In the genomic region with DNA sequence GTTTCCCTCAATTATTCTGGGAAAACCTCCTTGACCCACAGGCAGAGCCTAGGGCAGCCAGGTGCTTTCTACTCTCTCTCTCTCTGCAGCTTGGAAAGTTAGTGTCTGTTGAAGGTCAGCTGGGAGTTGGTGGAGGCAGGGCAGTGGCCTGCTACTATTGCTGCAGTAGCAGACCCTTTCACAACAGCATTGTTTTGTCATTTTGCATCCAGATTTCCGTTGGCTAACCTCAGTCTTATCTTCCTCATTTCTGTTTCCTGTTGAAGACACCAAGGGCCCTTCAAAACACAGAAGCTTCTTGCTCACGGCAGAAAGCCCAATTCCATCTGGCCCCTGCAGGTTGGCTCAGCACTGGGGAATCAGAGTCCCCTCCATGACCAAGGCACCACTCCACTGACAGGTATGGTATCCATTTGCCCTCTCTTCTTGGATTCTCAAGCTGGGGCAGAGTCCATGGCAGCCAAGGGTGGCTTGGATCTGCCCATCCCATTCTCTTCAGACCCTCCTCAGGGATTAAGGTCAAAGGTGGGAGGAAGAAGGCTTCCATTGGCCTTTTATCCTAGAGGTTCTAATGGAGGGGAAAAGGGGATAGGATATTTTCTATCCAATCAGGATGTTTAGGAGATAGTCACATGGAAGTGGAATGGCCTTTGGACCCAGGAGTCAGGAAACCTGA, we compare ENCODE assay signal across 1 cellular context.
TF ChIP-seq lines count a peak whose summit lies in the region.

No MANE protein-coding gene starts in this region.

TF ChIP-seq in K562, 482 proteins besides CTCF, POLR2A, EP300 and RAD21 (continued from another document and continues in another):
- TF ChIP-seq CTBP1 (IDR thresholded peaks at IDR 0.05; ENCODE audit: borderline replicate concordance) (peak; percentile 69), XRCC4 (IDR thresholded peaks at IDR 0.05; ENCODE audit: extremely low read depth, insufficient read depth, insufficient read length) (no peak), HEY1 (CRISPR knock-in tag; IDR thresholded peaks at IDR 0.05; ENCODE audit: borderline replicate concordance) (no peak), TEAD2 (tag; IDR thresholded peaks at IDR 0.05) (no peak), POLR2AphosphoS5 (IDR thresholded peaks at IDR 0.05; ENCODE audit: control insufficient read depth, insufficient read depth, low read depth, low read length) (peak; percentile 92), RBM14 (IDR thresholded peaks at IDR 0.05; ENCODE audit: borderline replicate concordance, insufficient read depth, low read depth, low read length) (no peak), STAT5A (IDR thresholded peaks at IDR 0.05; ENCODE audit: borderline replicate concordance, low read length) (peak; percentile 62; the same call in 1 of the 2 replicates), CAMTA2 (CRISPR knock-in tag; conservative IDR thresholded peaks at IDR 0.05) (no peak), GTF2E2 (tag; IDR thresholded peaks at IDR 0.05) (no peak; the same call in 1 of the 2 replicates), XRCC3 (IDR thresholded peaks at IDR 0.05) (no peak), NCOA2 (IDR thresholded peaks at IDR 0.05; ENCODE audit: partially characterized antibody in 2 of 2) (no peak), FOXJ3 (CRISPR knock-in tag; IDR thresholded peaks at IDR 0.05) (no peak), ZNF24 (IDR thresholded peaks at IDR 0.05) (no peak), ZNF347 (CRISPR knock-in tag; IDR thresholded peaks at IDR 0.05; ENCODE audit: low read depth) (no peak), THRAP3 (IDR thresholded peaks at IDR 0.05; ENCODE audit: borderline replicate concordance) (no peak), PRPF4 (IDR thresholded peaks at IDR 0.05; ENCODE audit: insufficient read depth, low read depth, low read length, poor library complexity, severe bottlenecking) (no peak), NCOA4 (IDR thresholded peaks at IDR 0.05; ENCODE audit: partially characterized antibody) (no peak), HNRNPL (IDR thresholded peaks at IDR 0.05; ENCODE audit: low read depth, low read length) (no peak), KAT2B (IDR thresholded peaks at IDR 0.05; ENCODE audit: low read depth, low read length) (no peak), EHMT2 (IDR thresholded peaks at IDR 0.05) (no peak; the same call in 1 of the 2 replicates), NRF1 (conservative IDR thresholded peaks at IDR 0.05 in 1 of 2, IDR thresholded peaks at IDR 0.05 in 1 of 2) (no peak), BACH1 (tag; IDR thresholded peaks at IDR 0.05) (no peak; the same call in 1 of the 2 replicates), HDAC8 (tag; IDR thresholded peaks at IDR 0.05) (no peak; the same call in 1 of the 2 replicates), PHTF2 (CRISPR knock-in tag; IDR thresholded peaks at IDR 0.05) (no peak), HDAC6 (IDR thresholded peaks at IDR 0.05; ENCODE audit: low read depth, low read length) (no peak), BMI1 (IDR thresholded peaks at IDR 0.05; ENCODE audit: low read length) (no peak), ZNF408 (CRISPR knock-in tag; IDR thresholded peaks at IDR 0.05; ENCODE audit: low read depth) (no peak), ZNF830 (CRISPR knock-in tag; IDR thresholded peaks at IDR 0.05) (no peak), HCFC1 (IDR thresholded peaks at IDR 0.05; ENCODE audit: low read depth, low read length) (no peak), ZKSCAN3 (CRISPR knock-in tag; IDR thresholded peaks at IDR 0.05) (no peak), NFIX (CRISPR knock-in tag; IDR thresholded peaks at IDR 0.05; ENCODE audit: low read depth) (no peak), ZNF780A (CRISPR knock-in tag; IDR thresholded peaks at IDR 0.05) (no peak), DNMT1 (IDR thresholded peaks at IDR 0.05) (no peak), TCF7 (IDR thresholded peaks at IDR 0.05; ENCODE audit: borderline replicate concordance) (no peak), HDAC2 (IDR thresholded peaks at IDR 0.05) (peak; percentile 68; the same call in 1 of the 2 replicates), MAFK (IDR thresholded peaks at IDR 0.05; ENCODE audit: low read length) (no peak), ZBED1 (IDR thresholded peaks at IDR 0.05) (0 out of 2 replicates have a peak, but pooled peaks have one; percentile 66), SETDB1 (IDR thresholded peaks at IDR 0.05; ENCODE audit: low read length) (no peak), YBX1 (IDR thresholded peaks at IDR 0.05) (no peak), ZSCAN32 (CRISPR knock-in tag; IDR thresholded peaks at IDR 0.05) (no peak), NFYB (IDR thresholded peaks at IDR 0.05; ENCODE audit: extremely low read depth, insufficient read length) (peak; percentile 46), MYC (IDR thresholded peaks at IDR 0.05; ENCODE audit: low read depth, low read length) (peak; percentile 44; the same call in 1 of the 2 replicates), MYC (CRISPR knock-in tag; IDR thresholded peaks at IDR 0.05; ENCODE audit: borderline replicate concordance, low read depth) (no peak), MAZ (CRISPR knock-in tag; conservative IDR thresholded peaks at IDR 0.05 in 1 of 2, IDR thresholded peaks at IDR 0.05 in 1 of 2) (no peak), ZNF121 (CRISPR knock-in tag; conservative IDR thresholded peaks at IDR 0.05) (no peak), JUNB (CRISPR knock-in tag; conservative IDR thresholded peaks at IDR 0.05) (no peak), HDAC1 (IDR thresholded peaks at IDR 0.05) (peak in 1 of 2 experiments; percentile 69; a peak in 2 of 4 replicates), PTRF (tag; IDR thresholded peaks at IDR 0.05) (no peak), CCAR2 (IDR thresholded peaks at IDR 0.05; ENCODE audit: low read depth, low read length) (no peak)
- TF ChIP-seq, protein P1, sequence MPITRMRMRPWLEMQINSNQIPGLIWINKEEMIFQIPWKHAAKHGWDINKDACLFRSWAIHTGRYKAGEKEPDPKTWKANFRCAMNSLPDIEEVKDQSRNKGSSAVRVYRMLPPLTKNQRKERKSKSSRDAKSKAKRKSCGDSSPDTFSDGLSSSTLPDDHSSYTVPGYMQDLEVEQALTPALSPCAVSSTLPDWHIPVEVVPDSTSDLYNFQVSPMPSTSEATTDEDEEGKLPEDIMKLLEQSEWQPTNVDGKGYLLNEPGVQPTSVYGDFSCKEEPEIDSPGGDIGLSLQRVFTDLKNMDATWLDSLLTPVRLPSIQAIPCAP (CRISPR knock-in tag; IDR thresholded peaks at IDR 0.05; ENCODE audit: borderline replicate concordance): no peak
- TF ChIP-seq, protein P2, sequence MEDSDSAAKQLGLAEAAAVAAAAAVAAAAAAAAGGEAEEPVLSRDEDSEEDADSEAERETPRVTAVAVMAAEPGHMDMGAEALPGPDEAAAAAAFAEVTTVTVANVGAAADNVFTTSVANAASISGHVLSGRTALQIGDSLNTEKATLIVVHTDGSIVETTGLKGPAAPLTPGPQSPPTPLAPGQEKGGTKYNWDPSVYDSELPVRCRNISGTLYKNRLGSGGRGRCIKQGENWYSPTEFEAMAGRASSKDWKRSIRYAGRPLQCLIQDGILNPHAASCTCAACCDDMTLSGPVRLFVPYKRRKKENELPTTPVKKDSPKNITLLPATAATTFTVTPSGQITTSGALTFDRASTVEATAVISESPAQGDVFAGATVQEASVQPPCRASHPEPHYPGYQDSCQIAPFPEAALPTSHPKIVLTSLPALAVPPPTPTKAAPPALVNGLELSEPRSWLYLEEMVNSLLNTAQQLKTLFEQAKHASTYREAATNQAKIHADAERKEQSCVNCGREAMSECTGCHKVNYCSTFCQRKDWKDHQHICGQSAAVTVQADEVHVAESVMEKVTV (CRISPR knock-in tag; IDR thresholded peaks at IDR 0.05): no peak
- TF ChIP-seq, protein P3, sequence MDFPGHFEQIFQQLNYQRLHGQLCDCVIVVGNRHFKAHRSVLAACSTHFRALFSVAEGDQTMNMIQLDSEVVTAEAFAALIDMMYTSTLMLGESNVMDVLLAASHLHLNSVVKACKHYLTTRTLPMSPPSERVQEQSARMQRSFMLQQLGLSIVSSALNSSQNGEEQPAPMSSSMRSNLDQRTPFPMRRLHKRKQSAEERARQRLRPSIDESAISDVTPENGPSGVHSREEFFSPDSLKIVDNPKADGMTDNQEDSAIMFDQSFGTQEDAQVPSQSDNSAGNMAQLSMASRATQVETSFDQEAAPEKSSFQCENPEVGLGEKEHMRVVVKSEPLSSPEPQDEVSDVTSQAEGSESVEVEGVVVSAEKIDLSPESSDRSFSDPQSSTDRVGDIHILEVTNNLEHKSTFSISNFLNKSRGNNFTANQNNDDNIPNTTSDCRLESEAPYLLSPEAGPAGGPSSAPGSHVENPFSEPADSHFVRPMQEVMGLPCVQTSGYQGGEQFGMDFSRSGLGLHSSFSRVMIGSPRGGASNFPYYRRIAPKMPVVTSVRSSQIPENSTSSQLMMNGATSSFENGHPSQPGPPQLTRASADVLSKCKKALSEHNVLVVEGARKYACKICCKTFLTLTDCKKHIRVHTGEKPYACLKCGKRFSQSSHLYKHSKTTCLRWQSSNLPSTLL (IDR thresholded peaks at IDR 0.05): no peak
- TF ChIP-seq, protein P4, sequence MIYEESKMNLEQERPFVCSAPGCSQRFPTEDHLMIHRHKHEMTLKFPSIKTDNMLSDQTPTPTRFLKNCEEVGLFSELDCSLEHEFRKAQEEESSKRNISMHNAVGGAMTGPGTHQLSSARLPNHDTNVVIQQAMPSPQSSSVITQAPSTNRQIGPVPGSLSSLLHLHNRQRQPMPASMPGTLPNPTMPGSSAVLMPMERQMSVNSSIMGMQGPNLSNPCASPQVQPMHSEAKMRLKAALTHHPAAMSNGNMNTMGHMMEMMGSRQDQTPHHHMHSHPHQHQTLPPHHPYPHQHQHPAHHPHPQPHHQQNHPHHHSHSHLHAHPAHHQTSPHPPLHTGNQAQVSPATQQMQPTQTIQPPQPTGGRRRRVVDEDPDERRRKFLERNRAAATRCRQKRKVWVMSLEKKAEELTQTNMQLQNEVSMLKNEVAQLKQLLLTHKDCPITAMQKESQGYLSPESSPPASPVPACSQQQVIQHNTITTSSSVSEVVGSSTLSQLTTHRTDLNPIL (CRISPR knock-in tag; IDR thresholded peaks at IDR 0.05): no peak
- TF ChIP-seq, protein P5, sequence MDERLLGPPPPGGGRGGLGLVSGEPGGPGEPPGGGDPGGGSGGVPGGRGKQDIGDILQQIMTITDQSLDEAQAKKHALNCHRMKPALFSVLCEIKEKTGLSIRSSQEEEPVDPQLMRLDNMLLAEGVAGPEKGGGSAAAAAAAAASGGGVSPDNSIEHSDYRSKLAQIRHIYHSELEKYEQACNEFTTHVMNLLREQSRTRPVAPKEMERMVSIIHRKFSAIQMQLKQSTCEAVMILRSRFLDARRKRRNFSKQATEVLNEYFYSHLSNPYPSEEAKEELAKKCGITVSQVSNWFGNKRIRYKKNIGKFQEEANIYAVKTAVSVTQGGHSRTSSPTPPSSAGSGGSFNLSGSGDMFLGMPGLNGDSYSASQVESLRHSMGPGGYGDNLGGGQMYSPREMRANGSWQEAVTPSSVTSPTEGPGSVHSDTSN (CRISPR knock-in tag; IDR thresholded peaks at IDR 0.05; ENCODE audit: low read depth): no peak
- TF ChIP-seq, protein P5 (tag; conservative IDR thresholded peaks at IDR 0.05; ENCODE audit: low read depth): no peak
- TF ChIP-seq, protein P6, sequence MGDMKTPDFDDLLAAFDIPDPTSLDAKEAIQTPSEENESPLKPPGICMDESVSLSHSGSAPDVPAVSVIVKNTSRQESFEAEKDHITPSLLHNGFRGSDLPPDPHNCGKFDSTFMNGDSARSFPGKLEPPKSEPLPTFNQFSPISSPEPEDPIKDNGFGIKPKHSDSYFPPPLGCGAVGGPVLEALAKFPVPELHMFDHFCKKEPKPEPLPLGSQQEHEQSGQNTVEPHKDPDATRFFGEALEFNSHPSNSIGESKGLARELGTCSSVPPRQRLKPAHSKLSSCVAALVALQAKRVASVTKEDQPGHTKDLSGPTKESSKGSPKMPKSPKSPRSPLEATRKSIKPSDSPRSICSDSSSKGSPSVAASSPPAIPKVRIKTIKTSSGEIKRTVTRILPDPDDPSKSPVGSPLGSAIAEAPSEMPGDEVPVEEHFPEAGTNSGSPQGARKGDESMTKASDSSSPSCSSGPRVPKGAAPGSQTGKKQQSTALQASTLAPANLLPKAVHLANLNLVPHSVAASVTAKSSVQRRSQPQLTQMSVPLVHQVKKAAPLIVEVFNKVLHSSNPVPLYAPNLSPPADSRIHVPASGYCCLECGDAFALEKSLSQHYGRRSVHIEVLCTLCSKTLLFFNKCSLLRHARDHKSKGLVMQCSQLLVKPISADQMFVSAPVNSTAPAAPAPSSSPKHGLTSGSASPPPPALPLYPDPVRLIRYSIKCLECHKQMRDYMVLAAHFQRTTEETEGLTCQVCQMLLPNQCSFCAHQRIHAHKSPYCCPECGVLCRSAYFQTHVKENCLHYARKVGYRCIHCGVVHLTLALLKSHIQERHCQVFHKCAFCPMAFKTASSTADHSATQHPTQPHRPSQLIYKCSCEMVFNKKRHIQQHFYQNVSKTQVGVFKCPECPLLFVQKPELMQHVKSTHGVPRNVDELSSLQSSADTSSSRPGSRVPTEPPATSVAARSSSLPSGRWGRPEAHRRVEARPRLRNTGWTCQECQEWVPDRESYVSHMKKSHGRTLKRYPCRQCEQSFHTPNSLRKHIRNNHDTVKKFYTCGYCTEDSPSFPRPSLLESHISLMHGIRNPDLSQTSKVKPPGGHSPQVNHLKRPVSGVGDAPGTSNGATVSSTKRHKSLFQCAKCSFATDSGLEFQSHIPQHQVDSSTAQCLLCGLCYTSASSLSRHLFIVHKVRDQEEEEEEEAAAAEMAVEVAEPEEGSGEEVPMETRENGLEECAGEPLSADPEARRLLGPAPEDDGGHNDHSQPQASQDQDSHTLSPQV (IDR thresholded peaks at IDR 0.05): peak; percentile 88
- TF ChIP-seq, protein P7, sequence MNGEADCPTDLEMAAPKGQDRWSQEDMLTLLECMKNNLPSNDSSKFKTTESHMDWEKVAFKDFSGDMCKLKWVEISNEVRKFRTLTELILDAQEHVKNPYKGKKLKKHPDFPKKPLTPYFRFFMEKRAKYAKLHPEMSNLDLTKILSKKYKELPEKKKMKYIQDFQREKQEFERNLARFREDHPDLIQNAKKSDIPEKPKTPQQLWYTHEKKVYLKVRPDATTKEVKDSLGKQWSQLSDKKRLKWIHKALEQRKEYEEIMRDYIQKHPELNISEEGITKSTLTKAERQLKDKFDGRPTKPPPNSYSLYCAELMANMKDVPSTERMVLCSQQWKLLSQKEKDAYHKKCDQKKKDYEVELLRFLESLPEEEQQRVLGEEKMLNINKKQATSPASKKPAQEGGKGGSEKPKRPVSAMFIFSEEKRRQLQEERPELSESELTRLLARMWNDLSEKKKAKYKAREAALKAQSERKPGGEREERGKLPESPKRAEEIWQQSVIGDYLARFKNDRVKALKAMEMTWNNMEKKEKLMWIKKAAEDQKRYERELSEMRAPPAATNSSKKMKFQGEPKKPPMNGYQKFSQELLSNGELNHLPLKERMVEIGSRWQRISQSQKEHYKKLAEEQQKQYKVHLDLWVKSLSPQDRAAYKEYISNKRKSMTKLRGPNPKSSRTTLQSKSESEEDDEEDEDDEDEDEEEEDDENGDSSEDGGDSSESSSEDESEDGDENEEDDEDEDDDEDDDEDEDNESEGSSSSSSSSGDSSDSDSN (IDR thresholded peaks at IDR 0.05; ENCODE audit: borderline replicate concordance in 1 of 2, low read depth in 2 of 2, low read length in 2 of 2): peak in 1 of 2 experiments; percentile 84; a peak in 3 of 4 replicates
